In the genomic region with DNA sequence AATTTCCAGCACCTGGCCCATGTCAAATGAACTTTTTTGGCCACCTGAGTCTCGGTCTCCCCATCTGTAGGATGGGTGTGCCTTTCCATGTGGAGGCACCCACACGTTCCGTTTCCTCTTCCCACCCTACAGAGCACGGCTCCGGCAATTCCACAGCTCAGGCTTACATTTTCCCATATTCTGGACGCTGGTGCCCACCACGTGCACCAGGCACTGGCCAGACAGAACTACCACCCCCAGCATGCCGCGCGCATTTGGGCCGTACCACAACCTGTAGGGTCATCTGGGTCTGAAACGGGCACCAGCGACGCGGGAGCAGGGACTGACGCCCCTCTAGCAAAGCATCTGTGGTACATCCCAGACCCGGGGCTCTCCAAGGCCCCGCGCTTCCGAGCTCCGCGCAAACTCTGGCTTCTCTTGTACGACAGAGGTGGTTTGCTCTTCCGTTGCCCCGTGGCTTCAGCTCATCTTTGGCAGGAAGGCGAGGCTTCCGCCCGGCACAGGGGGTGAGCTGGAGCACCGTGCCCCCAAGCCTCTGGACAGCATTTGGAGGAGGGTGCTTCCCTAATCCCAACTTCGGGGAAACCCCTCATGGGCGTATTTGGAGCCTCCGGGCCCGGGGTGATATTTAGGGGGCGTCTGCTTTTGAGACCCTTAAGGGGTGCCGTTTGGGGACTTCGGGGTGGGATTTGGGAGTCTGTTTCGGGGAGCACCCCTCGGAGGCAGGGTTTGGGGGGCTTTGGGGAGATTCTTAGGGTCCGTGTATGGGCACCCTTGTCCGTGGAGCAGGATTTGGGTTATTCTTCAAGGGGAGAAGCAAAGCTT, we compare ENCODE assay signal across 8 cellular contexts. TPM values are rescaled to one million over a fixed set of nuclear protein-coding genes. Genes with fewer than 3 reads are reported as not detected.
DNase-seq lines count a peak whose midpoint lies in the region; TF ChIP-seq lines count a peak whose summit lies in the region.

No MANE protein-coding gene starts in this region.

- intact Hi-C loops in stomach (cut with DNase I; ENCODE audit: low total_unique reads) = loop anchor here (10.0 kb wide), 2 partner anchors 194 to 334 kb away; no protein-coding TSS in a partner anchor

- H3K27ac Mint-ChIP-seq in neural progenitor cell = peak overlapping the region; percentile 87

- WGBS in stomach, 5 donors = 3 to 23% (median 17%) methylated on average over 5 to 40 of the region's 40 CpGs

- peak overlapping the region; percentile 90 for H3K4me3 Mint-ChIP-seq in neural progenitor cell

- H3K4me1 ChIP-seq in neural progenitor cell (peaks cover 15% of the 10 kb centered on the region), stomach (peaks cover 6 to 42% (median 38%) of the 10 kb centered on the region in 4 donors)

- H3K36me3 Mint-ChIP-seq in neural progenitor cell = peaks cover 13% of the 10 kb centered on the region

- TF ChIP-seq CTCF in foreskin fibroblast (IDR thresholded peaks at IDR 0.05; ENCODE audit: low read depth, low read length) (no peak), neural progenitor cell (IDR thresholded peaks at IDR 0.05) (no peak), stomach (IDR thresholded peaks at IDR 0.05) (no peak)

- H3K27me3 ChIP-seq in MG63 (no peaks in the 10 kb centered on the region), neural progenitor cell (peaks cover 19% of the 10 kb centered on the region), stomach (peaks cover 0 to 27% (median 0%) of the 10 kb centered on the region in 3 donors)

- TF ChIP-seq POLR2A in Raji (IDR thresholded peaks at IDR 0.05; ENCODE audit: insufficient read depth, low read depth, low read length) (peak; percentile 91), stomach (IDR thresholded peaks at IDR 0.05) (no peak)

- peak overlapping the region; percentile 76 for H3K4me2 ChIP-seq in neural progenitor cell

- peak overlapping the region; percentile 57 for H2AFZ ChIP-seq in neural progenitor cell (replicated peaks)

- peaks cover 28% of the 10 kb centered on the region for H3K4me1 Mint-ChIP-seq in neural progenitor cell

- H3K9me3 Mint-ChIP-seq in neural progenitor cell = no peaks in the 10 kb centered on the region

- H3K36me3 ChIP-seq in MG63 = peaks cover 6% of the 10 kb centered on the region
- no peaks in the 10 kb centered on the region for H3K36me3 ChIP-seq in neural progenitor cell
- H3K36me3 ChIP-seq in stomach = peaks cover 5 to 22% (median 17%) of the 10 kb centered on the region in 4 donors

- H4K20me1 ChIP-seq in neural progenitor cell (ENCODE audit: low read depth) = peaks cover 17% of the 10 kb centered on the region

- H3K9ac ChIP-seq in neural progenitor cell = no peak overlapping the region

- H3K9me3 ChIP-seq in MG63 (no peaks in the 10 kb centered on the region), neural progenitor cell (ENCODE audit: low read depth) (no peaks in the 10 kb centered on the region), stomach (no peaks in the 10 kb centered on the region)

- peaks cover 19% of the 10 kb centered on the region for H3F3A ChIP-seq in neural progenitor cell (ENCODE audit: low read depth)

- H3K27ac ChIP-seq in neural progenitor cell = no peak overlapping the region
- peak overlapping the region; percentile 9 to 73 (median 67) for H3K27ac ChIP-seq in stomach

- peaks cover 20% of the 10 kb centered on the region for H3K79me2 ChIP-seq in neural progenitor cell (ENCODE audit: low read depth)

- DNase-seq in EL (peak; percentile 90), H4 (ENCODE audit: low spot score) (peak; percentile 89), MG63 (peak; percentile 93), foreskin fibroblast (peak; percentile 90 to 95), neural progenitor cell (ENCODE audit: low spot score) (peak; percentile 97), stomach (peak; percentile 81)
- peak; percentile 69 for DNase-seq in activated effector memory CD4-positive, alpha-beta T cell treated with Interleukin-2 at 50 U/mL for 16 hours

- peak overlapping the region; percentile 67 for H3K4me3 ChIP-seq in MG63
- H3K4me3 ChIP-seq in foreskin fibroblast (ENCODE audit: low read depth in 1 of 2, low read length in 2 of 2) = peak overlapping the region; percentile 66 to 71
- H3K4me3 ChIP-seq in neural progenitor cell = peak overlapping the region; percentile 47
- H3K4me3 ChIP-seq in stomach = peak overlapping the region; percentile 51 to 61 (median 54)

- no peak for TF ChIP-seq EP300 in stomach (IDR thresholded peaks at IDR 0.05)

- H3K27me3 Mint-ChIP-seq in neural progenitor cell (ENCODE audit: insufficient read depth, low read depth) = peaks cover 9% of the 10 kb centered on the region

RNA-seq across cellular contexts. Expression of gene UBA1, which starts 3.0 kb away (rescaled TPM):
- 105 and 130 TPM in 2 replicates for total RNA-seq in H4 (2014; rRNA removed; shearing (Covaris generic))
- total RNA-seq in MG63 (2014; rRNA removed; shearing (Covaris generic); ENCODE audit: low replicate concordance) = 108 and 121 TPM in 2 replicates
- total RNA-seq in neural progenitor cell (ENCODE audit: low replicate concordance) (291 and 537 TPM in 2 replicates), stomach (100 to 1,000 TPM in 3 of 5 donors, 10 to 100 TPM in 2; 66.8 to 278 (median 115) TPM)
- 10 to 100 TPM; 59.3 to 81.4 (median 63.4) TPM for polyA plus RNA-seq in stomach

RNA-seq across cellular contexts. Expression of gene CDK16, which starts 27.8 kb away (rescaled TPM):
- total RNA-seq in H4 (2014; rRNA removed; shearing (Covaris generic)) = 77.1 and 98.5 TPM in 2 replicates
- 38.2 and 71.2 TPM in 2 replicates for total RNA-seq in MG63 (2014; rRNA removed; shearing (Covaris generic); ENCODE audit: low replicate concordance)
- total RNA-seq in neural progenitor cell (ENCODE audit: low replicate concordance) = 166 and 248 TPM in 2 replicates
- total RNA-seq in stomach = 100 to 1,000 TPM in 1 of 5 donors, 10 to 100 TPM in 4; 35.6 to 156 (median 57.8) TPM
- polyA plus RNA-seq in stomach = 10 to 100 TPM; 31.2 to 50.9 (median 38.6) TPM

RNA-seq across cellular contexts. Expression of gene USP11, which starts 42.2 kb away (rescaled TPM):
- 33.0 and 36.5 TPM in 2 replicates for total RNA-seq in H4 (2014; rRNA removed; shearing (Covaris generic))
- 16.0 and 16.2 TPM in 2 replicates for total RNA-seq in MG63 (2014; rRNA removed; shearing (Covaris generic); ENCODE audit: low replicate concordance)
- total RNA-seq in neural progenitor cell (ENCODE audit: low replicate concordance) (106 and 158 TPM in 2 replicates), stomach (10 to 100 TPM in 4 of 5 donors, 1 to 10 TPM in 1; 6.4 to 52.3 (median 23.8) TPM)
- 10 to 100 TPM; 13.9 to 20.6 (median 14.4) TPM for polyA plus RNA-seq in stomach

RNA-seq across cellular contexts. Expression of gene RBM10, which starts 45.6 kb away (rescaled TPM):
- total RNA-seq in H4 (2014; rRNA removed; shearing (Covaris generic)) = 37.9 and 42.3 TPM in 2 replicates
- 36.9 and 46.9 TPM in 2 replicates for total RNA-seq in MG63 (2014; rRNA removed; shearing (Covaris generic); ENCODE audit: low replicate concordance)
- 26.5 and 65.9 TPM in 2 replicates for total RNA-seq in neural progenitor cell (ENCODE audit: low replicate concordance)
- 10 to 100 TPM in 4 of 5 donors, 1 to 10 TPM in 1; 1.8 to 51.3 (median 26.8) TPM for total RNA-seq in stomach
- 10 to 100 TPM; 21.2 to 28.4 (median 22.9) TPM for polyA plus RNA-seq in stomach

RNA-seq across cellular contexts. Expression of gene NDUFB11, which starts 46.2 kb away (rescaled TPM):
- 129 and 138 TPM in 2 replicates for total RNA-seq in H4 (2014; rRNA removed; shearing (Covaris generic))
- 65.9 and 80.8 TPM in 2 replicates for total RNA-seq in MG63 (2014; rRNA removed; shearing (Covaris generic); ENCODE audit: low replicate concordance)
- total RNA-seq in neural progenitor cell (ENCODE audit: low replicate concordance) (53.1 and 86.1 TPM in 2 replicates), stomach (100 to 1,000 TPM in 3 of 5 donors, 10 to 100 TPM in 2; 45.3 to 408 (median 196) TPM)
- 10 to 100 TPM; 86.0 to 97.7 (median 90.8) TPM for polyA plus RNA-seq in stomach
